2 cellular contexts compared by ENCODE assay signal in genomic region chr18:27428120-27428519, GRCh38.
TF ChIP-seq lines count a peak whose summit lies in the region.

No MANE protein-coding gene starts in this region.

TF ChIP-seq in GM23338, 12 proteins besides CTCF, POLR2A, EP300 and RAD21:
- TF ChIP-seq REST (IDR thresholded peaks at IDR 0.05; ENCODE audit: unreplicated experiment), result no peak
- TF ChIP-seq, protein P1, sequence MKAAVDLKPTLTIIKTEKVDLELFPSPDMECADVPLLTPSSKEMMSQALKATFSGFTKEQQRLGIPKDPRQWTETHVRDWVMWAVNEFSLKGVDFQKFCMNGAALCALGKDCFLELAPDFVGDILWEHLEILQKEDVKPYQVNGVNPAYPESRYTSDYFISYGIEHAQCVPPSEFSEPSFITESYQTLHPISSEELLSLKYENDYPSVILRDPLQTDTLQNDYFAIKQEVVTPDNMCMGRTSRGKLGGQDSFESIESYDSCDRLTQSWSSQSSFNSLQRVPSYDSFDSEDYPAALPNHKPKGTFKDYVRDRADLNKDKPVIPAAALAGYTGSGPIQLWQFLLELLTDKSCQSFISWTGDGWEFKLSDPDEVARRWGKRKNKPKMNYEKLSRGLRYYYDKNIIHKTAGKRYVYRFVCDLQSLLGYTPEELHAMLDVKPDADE (IDR thresholded peaks at IDR 0.05), result no peak
- TF ChIP-seq STAT1 (IDR thresholded peaks at IDR 0.05; ENCODE audit: unreplicated experiment), result no peak
- TF ChIP-seq, protein P2, sequence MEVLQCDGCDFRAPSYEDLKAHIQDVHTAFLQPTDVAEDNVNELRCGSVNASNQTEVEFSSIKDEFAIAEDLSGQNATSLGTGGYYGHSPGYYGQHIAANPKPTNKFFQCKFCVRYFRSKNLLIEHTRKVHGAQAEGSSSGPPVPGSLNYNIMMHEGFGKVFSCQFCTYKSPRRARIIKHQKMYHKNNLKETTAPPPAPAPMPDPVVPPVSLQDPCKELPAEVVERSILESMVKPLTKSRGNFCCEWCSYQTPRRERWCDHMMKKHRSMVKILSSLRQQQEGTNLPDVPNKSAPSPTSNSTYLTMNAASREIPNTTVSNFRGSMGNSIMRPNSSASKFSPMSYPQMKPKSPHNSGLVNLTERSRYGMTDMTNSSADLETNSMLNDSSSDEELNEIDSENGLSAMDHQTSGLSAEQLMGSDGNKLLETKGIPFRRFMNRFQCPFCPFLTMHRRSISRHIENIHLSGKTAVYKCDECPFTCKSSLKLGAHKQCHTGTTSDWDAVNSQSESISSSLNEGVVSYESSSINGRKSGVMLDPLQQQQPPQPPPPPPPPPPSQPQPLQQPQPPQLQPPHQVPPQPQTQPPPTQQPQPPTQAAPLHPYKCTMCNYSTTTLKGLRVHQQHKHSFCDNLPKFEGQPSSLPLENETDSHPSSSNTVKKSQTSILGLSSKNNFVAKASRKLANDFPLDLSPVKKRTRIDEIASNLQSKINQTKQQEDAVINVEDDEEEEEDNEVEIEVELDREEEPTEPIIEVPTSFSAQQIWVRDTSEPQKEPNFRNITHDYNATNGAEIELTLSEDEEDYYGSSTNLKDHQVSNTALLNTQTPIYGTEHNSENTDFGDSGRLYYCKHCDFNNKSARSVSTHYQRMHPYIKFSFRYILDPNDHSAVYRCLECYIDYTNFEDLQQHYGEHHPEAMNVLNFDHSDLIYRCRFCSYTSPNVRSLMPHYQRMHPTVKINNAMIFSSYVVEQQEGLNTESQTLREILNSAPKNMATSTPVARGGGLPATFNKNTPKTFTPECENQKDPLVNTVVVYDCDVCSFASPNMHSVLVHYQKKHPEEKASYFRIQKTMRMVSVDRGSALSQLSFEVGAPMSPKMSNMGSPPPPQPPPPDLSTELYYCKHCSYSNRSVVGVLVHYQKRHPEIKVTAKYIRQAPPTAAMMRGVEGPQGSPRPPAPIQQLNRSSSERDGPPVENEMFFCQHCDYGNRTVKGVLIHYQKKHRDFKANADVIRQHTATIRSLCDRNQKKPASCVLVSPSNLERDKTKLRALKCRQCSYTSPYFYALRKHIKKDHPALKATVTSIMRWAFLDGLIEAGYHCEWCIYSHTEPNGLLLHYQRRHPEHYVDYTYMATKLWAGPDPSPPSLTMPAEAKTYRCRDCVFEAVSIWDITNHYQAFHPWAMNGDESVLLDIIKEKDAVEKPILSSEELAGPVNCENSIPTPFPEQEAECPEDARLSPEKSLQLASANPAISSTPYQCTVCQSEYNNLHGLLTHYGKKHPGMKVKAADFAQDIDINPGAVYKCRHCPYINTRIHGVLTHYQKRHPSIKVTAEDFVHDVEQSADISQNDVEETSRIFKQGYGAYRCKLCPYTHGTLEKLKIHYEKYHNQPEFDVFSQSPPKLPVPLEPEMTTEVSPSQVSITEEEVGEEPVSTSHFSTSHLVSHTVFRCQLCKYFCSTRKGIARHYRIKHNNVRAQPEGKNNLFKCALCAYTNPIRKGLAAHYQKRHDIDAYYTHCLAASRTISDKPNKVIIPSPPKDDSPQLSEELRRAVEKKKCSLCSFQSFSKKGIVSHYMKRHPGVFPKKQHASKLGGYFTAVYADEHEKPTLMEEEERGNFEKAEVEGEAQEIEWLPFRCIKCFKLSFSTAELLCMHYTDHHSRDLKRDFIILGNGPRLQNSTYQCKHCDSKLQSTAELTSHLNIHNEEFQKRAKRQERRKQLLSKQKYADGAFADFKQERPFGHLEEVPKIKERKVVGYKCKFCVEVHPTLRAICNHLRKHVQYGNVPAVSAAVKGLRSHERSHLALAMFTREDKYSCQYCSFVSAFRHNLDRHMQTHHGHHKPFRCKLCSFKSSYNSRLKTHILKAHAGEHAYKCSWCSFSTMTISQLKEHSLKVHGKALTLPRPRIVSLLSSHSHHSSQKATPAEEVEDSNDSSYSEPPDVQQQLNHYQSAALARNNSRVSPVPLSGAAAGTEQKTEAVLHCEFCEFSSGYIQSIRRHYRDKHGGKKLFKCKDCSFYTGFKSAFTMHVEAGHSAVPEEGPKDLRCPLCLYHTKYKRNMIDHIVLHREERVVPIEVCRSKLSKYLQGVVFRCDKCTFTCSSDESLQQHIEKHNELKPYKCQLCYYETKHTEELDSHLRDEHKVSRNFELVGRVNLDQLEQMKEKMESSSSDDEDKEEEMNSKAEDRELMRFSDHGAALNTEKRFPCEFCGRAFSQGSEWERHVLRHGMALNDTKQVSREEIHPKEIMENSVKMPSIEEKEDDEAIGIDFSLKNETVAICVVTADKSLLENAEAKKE (CRISPR knock-in tag; IDR thresholded peaks at IDR 0.05), result no peak
- TF ChIP-seq CREB1 (CRISPR knock-in tag; IDR thresholded peaks at IDR 0.05; ENCODE audit: low read depth), result no peak
- no peak for TF ChIP-seq JUNB (IDR thresholded peaks at IDR 0.05; ENCODE audit: unreplicated experiment)
- no peak for TF ChIP-seq EZH2 (IDR thresholded peaks at IDR 0.05; ENCODE audit: low read depth, unreplicated experiment)
- TF ChIP-seq ZNF331 (CRISPR knock-in tag; IDR thresholded peaks at IDR 0.05; ENCODE audit: low read depth), result no peak
- TF ChIP-seq EZH2phosphoT487 (IDR thresholded peaks at IDR 0.05; ENCODE audit: unreplicated experiment), result no peak
TF ChIP-seq in GM23338: peak in this region for 0.

TF ChIP-seq in SK-N-SH, 30 proteins besides CTCF, POLR2A, EP300 and RAD21 (continued from another document):
- TF ChIP-seq, protein P3, sequence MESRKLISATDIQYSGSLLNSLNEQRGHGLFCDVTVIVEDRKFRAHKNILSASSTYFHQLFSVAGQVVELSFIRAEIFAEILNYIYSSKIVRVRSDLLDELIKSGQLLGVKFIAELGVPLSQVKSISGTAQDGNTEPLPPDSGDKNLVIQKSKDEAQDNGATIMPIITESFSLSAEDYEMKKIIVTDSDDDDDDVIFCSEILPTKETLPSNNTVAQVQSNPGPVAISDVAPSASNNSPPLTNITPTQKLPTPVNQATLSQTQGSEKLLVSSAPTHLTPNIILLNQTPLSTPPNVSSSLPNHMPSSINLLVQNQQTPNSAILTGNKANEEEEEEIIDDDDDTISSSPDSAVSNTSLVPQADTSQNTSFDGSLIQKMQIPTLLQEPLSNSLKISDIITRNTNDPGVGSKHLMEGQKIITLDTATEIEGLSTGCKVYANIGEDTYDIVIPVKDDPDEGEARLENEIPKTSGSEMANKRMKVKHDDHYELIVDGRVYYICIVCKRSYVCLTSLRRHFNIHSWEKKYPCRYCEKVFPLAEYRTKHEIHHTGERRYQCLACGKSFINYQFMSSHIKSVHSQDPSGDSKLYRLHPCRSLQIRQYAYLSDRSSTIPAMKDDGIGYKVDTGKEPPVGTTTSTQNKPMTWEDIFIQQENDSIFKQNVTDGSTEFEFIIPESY (IDR thresholded peaks at IDR 0.05; ENCODE audit: borderline replicate concordance, low read depth), result no peak
